ENCODE assay signal across 11 cellular contexts in genomic region chr11:942853-943252, GRCh38. TPM values are rescaled to one million over a fixed set of nuclear protein-coding genes. Genes with fewer than 3 reads are reported as not detected.
DNase-seq lines count a peak whose midpoint lies in the region; ATAC-seq and TF ChIP-seq lines count a peak whose summit lies in the region.
"Had no signal": no experiment of that assay in that cellular context is flagged by ENCODE, and none has a peak within 500 bp of the region (broad histone marks: within the 10 kb centered on the region; RNA-seq: fewer than 3 reads in every experiment).

No MANE protein-coding gene starts in this region.

- 71% methylated on average over 10 of the region's 10 CpGs for WGBS in right cardiac atrium
- 18% methylated on average over 3 of the region's 10 CpGs for WGBS in right lobe of liver (ENCODE audit: insufficient coverage, low coverage, low lambda C conversion rate, missing lambda C conversion rate)

- H3K4me3 ChIP-seq in right cardiac atrium (ENCODE audit: low read length) (no peak overlapping the region), choroid plexus epithelial cell (ENCODE audit: low read depth, low read length) (no peak overlapping the region), right lobe of liver (no peak overlapping the region)
- H3K4me3 ChIP-seq: heart left ventricle had no signal

- H3K36me3 ChIP-seq in right lobe of liver: peaks cover 0 to 6% (median 0%) of the 10 kb centered on the region in 4 donors

- TF ChIP-seq POLR2A in right lobe of liver (IDR thresholded peaks at IDR 0.05): no peak

- H3K27ac ChIP-seq in right cardiac atrium (ENCODE audit: low read length): no peak overlapping the region
- peak overlapping the region in 2 of 3 donors; percentile 6 to 69 for H3K27ac ChIP-seq in right lobe of liver

- H3K27me3 ChIP-seq in right cardiac atrium (ENCODE audit: control insufficient read depth, insufficient read depth) (no peaks in the 10 kb centered on the region), right lobe of liver (no peaks in the 10 kb centered on the region)
- H3K27me3 ChIP-seq: heart left ventricle had no signal

- H3K9me3 ChIP-seq in right cardiac atrium (ENCODE audit: control insufficient read depth, low read length) (no peaks in the 10 kb centered on the region), right lobe of liver (no peaks in the 10 kb centered on the region)
- H3K9me3 ChIP-seq: heart left ventricle had no signal

- intact Hi-C loops in right cardiac atrium (cut with DNase I) (no loop called here), cardiac septum (cut with DNase I) (no loop called here), right lobe of liver (cut with DNase I) (no loop called here)

- H3K4me1 ChIP-seq in right cardiac atrium (ENCODE audit: control insufficient read depth, insufficient read depth, low read length) (peaks cover 14% of the 10 kb centered on the region), right lobe of liver (peaks cover 0 to 45% (median 9%) of the 10 kb centered on the region in 4 donors)

- ATAC-seq in right cardiac atrium: peak; percentile 22 to 67
- ATAC-seq in right lobe of liver: peak; percentile 10 to 48 (median 16)
- ATAC-seq in HG02678 (IDR thresholded peaks at IDR 0.05; ENCODE audit: unreplicated experiment): no peak

- DNase-seq in right cardiac atrium (peak in 1 of 3 donors; percentile 61), cardiac septum (ENCODE audit: low spot score) (no peak), choroid plexus epithelial cell (ENCODE audit: low read depth) (peak; percentile 52), right lobe of liver (peak in 1 of 3 donors; percentile 10), NOMO-1 (lab: John Stamatoyannopoulos, UW; ENCODE audit: unreplicated experiment in 2 of 2) (no peak), AML-193 (lab: John Stamatoyannopoulos, UW) (no peak), NCI-H2171 (lab: John Stamatoyannopoulos, UW) (no peak)
- DNase-seq: activated B cell treated with CpG ODN at 0.5 μM for 24 hours; NK-92 treated with Interleukin-12 subunit alpha and Interleukin-12 subunit beta, amount 100 ng/mL, for 24 hours had no signal

- TF ChIP-seq CTCF in choroid plexus epithelial cell (conservative IDR thresholded peaks at IDR 0.05; ENCODE audit: low read depth, low read length) (no peak), right lobe of liver (IDR thresholded peaks at IDR 0.05) (no peak)

RNA-seq across cellular contexts. Expression of gene AP2A2, which starts 17.2 kb away (rescaled TPM):
- total RNA-seq in right cardiac atrium (10 to 100 TPM; 45.8 to 55.0 (median 51.9) TPM), cardiac septum (40.3 TPM), right lobe of liver (10 to 100 TPM; 41.4 to 66.7 (median 53.8) TPM)
- 22.4 TPM for polyA plus RNA-seq in right cardiac atrium

RNA-seq across cellular contexts. Expression of gene CHID1, which starts 32.2 kb away (rescaled TPM):
- 10 to 100 TPM; 60.1 to 70.5 (median 65.8) TPM for total RNA-seq in right cardiac atrium
- polyA plus RNA-seq in right cardiac atrium: 48.9 TPM
- 63.7 TPM for total RNA-seq in cardiac septum
- 100 to 1,000 TPM in 1 of 6 experiments, 10 to 100 TPM in 5; 61.1 to 157 (median 78.7) TPM for total RNA-seq in right lobe of liver
